In the genomic region with DNA sequence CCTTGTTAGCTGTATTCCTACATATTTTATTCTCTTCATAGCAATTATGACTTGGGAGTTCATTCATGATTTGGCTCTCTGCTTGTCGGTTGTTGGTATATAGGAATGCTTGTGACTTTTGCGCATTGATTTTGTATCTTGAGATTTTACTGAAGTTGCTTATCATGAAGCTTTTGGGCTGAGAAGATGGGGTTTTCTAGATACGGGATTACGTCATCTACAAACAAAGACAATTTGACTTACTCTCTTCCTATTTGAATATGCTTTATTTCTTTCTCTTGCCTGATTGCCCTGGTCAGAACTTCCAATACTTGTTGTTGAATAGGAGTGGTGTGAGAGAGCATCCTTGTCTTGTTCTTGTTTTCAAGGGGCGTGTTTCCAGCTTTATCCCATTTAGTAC, we compare ENCODE assay signal across 3 cellular contexts.
TF ChIP-seq lines count a peak whose summit lies in the region.

No MANE protein-coding gene starts in this region.

TF ChIP-seq in HepG2, 621 proteins besides CTCF, POLR2A, EP300 and RAD21:
- peak; percentile 49; the same call in 1 of the 2 replicates for TF ChIP-seq CREB1 (IDR thresholded peaks at IDR 0.05)
- no peak for TF ChIP-seq CREB1 (CRISPR knock-in tag; IDR thresholded peaks at IDR 0.05)
- no peak for TF ChIP-seq MBNL3 (CRISPR knock-in tag; conservative IDR thresholded peaks at IDR 0.05)
- peak; percentile 98 for TF ChIP-seq ATF7 (IDR thresholded peaks at IDR 0.05)
- TF ChIP-seq ATF7 (CRISPR knock-in tag; IDR thresholded peaks at IDR 0.05), result no peak
- TF ChIP-seq ZNF350 (CRISPR knock-in tag; IDR thresholded peaks at IDR 0.05; ENCODE audit: borderline replicate concordance, low read depth), result no peak

TF ChIP-seq in HEK293, 187 proteins besides CTCF, POLR2A, EP300 and RAD21:
- no peak for TF ChIP-seq ZFP3 (tag by site-specific recombination; IDR thresholded peaks at IDR 0.05; ENCODE audit: low read depth)
- TF ChIP-seq, protein P1, sequence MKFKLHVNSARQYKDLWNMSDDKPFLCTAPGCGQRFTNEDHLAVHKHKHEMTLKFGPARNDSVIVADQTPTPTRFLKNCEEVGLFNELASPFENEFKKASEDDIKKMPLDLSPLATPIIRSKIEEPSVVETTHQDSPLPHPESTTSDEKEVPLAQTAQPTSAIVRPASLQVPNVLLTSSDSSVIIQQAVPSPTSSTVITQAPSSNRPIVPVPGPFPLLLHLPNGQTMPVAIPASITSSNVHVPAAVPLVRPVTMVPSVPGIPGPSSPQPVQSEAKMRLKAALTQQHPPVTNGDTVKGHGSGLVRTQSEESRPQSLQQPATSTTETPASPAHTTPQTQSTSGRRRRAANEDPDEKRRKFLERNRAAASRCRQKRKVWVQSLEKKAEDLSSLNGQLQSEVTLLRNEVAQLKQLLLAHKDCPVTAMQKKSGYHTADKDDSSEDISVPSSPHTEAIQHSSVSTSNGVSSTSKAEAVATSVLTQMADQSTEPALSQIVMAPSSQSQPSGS (tag by site-specific recombination; IDR thresholded peaks at IDR 0.05; ENCODE audit: low read depth), result 0 out of 2 replicates have a peak, but pooled peaks have one; percentile 9

TF ChIP-seq in GM12878, 131 proteins besides CTCF, POLR2A, EP300 and RAD21:
- TF ChIP-seq ATF7 (IDR thresholded peaks at IDR 0.05; ENCODE audit: low read depth), result 0 out of 2 replicates have a peak, but pooled peaks have one; percentile 28
- TF ChIP-seq, protein P2, sequence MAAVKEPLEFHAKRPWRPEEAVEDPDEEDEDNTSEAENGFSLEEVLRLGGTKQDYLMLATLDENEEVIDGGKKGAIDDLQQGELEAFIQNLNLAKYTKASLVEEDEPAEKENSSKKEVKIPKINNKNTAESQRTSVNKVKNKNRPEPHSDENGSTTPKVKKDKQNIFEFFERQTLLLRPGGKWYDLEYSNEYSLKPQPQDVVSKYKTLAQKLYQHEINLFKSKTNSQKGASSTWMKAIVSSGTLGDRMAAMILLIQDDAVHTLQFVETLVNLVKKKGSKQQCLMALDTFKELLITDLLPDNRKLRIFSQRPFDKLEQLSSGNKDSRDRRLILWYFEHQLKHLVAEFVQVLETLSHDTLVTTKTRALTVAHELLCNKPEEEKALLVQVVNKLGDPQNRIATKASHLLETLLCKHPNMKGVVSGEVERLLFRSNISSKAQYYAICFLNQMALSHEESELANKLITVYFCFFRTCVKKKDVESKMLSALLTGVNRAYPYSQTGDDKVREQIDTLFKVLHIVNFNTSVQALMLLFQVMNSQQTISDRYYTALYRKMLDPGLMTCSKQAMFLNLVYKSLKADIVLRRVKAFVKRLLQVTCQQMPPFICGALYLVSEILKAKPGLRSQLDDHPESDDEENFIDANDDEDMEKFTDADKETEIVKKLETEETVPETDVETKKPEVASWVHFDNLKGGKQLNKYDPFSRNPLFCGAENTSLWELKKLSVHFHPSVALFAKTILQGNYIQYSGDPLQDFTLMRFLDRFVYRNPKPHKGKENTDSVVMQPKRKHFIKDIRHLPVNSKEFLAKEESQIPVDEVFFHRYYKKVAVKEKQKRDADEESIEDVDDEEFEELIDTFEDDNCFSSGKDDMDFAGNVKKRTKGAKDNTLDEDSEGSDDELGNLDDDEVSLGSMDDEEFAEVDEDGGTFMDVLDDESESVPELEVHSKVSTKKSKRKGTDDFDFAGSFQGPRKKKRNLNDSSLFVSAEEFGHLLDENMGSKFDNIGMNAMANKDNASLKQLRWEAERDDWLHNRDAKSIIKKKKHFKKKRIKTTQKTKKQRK (IDR thresholded peaks at IDR 0.05; ENCODE audit: low read depth, low read length), result no peak
